8 cellular contexts compared by ENCODE assay signal in the genomic region with DNA sequence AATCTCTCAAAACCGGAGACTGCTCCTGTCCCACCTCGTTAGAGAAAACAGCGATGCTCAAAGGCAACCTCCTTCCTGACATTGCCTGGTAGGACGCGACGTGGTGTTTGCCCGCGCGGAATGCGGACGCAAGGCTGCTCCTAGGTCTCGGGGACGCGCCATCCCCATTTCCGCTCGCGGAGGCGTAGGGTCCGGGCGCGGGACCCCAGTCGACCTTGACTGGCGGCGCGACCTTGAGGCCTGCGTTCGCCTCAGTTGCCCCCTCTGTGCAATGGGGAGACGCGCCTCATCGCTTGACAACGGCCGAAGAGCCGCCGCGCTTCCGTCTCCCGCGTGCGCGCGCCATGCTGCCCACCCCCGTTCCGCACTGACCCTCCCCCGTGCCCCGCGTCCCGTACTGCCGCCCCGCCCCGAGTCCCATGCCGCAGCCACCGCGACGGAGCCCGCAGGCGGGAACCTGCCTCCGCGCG. TPM values are rescaled to one million over a fixed set of nuclear protein-coding genes. Genes with fewer than 3 reads are reported as not detected.
DNase-seq lines count a peak whose midpoint lies in the region; ATAC-seq, FAIRE-seq and TF ChIP-seq lines count a peak whose summit lies in the region.

No MANE protein-coding gene starts in this region.

- H3K9ac ChIP-seq in keratinocyte (ENCODE audit: control insufficient read depth, extremely low read depth, insufficient read depth, low read length) = peak overlapping the region; percentile 100

- peak; percentile 37 for ATAC-seq in GM18511 (IDR thresholded peaks at IDR 0.05; ENCODE audit: unreplicated experiment)
- ATAC-seq in HG03095 (IDR thresholded peaks at IDR 0.05; ENCODE audit: unreplicated experiment) = peak; percentile 19

- H3K27ac ChIP-seq in breast epithelium (peak overlapping the region; percentile 98), keratinocyte (ENCODE audit: control insufficient read depth, insufficient read depth, low read length) (peak overlapping the region; percentile 78), stomach (peak overlapping the region; percentile 98 to 100 (median 99))

- H3K79me2 ChIP-seq in keratinocyte (ENCODE audit: control insufficient read depth, insufficient read depth, low read length) = peaks cover 36% of the 10 kb centered on the region

- DNase-seq in AG20443 (ENCODE audit: low spot score) (peak; percentile 57), NCI-H774 (lab: John Stamatoyannopoulos, UW) (peak; percentile 83), breast epithelium (ENCODE audit: low spot score in 2 of 2) (peak; percentile 49 to 57), keratinocyte (ENCODE audit: low read depth, low spot score) (no peak), stomach (no peak), activated gamma-delta T cell treated with Interleukin-2 at 50 U/mL for 16 hours (no peak)

- H3K27me3 ChIP-seq in breast epithelium (no peaks in the 10 kb centered on the region), keratinocyte (ENCODE audit: control insufficient read depth, extremely low read depth, insufficient read depth, low read length) (no peaks in the 10 kb centered on the region), stomach (no peaks in the 10 kb centered on the region)

- peaks cover 3 to 8% of the 10 kb centered on the region in 2 donors for H3K4me1 ChIP-seq in breast epithelium
- H3K4me1 ChIP-seq in keratinocyte (ENCODE audit: control insufficient read depth, extremely low read depth, insufficient read depth, low read length) = peaks cover 18% of the 10 kb centered on the region
- peaks cover 21 to 53% (median 31%) of the 10 kb centered on the region in 4 donors for H3K4me1 ChIP-seq in stomach

- TF ChIP-seq POLR2A in breast epithelium (IDR thresholded peaks at IDR 0.05) (no peak), stomach (IDR thresholded peaks at IDR 0.05) (no peak)

- no peak for TF ChIP-seq EP300 in stomach (IDR thresholded peaks at IDR 0.05)

- H3K4me2 ChIP-seq in keratinocyte (ENCODE audit: control insufficient read depth, extremely low read depth, insufficient read depth, low read depth, low read length) = peak overlapping the region; percentile 79

- H3K9me3 ChIP-seq in breast epithelium = no peaks in the 10 kb centered on the region
- no peaks in the 10 kb centered on the region for H3K9me3 ChIP-seq in keratinocyte (ENCODE audit: control insufficient read depth, low read depth, low read length)
- H3K9me3 ChIP-seq in stomach = no peaks in the 10 kb centered on the region

- intact Hi-C loops in breast epithelium (cut with DNase I; ENCODE audit: low total_unique reads) (no loop called here), stomach (cut with DNase I; ENCODE audit: low total_unique reads) (no loop called here)

- dilution Hi-C loops in keratinocyte (cut with MboI; ENCODE audit: extremely low pct_ligation_motif_present, low sequenced_read_pairs) = no loop called here

- no peaks in the 10 kb centered on the region for H3K9me1 ChIP-seq in keratinocyte (ENCODE audit: control insufficient read depth, extremely low read depth, insufficient read depth, low read length)

- H2AFZ ChIP-seq in keratinocyte (ENCODE audit: control insufficient read depth, low read length) = peak overlapping the region; percentile 89

- peaks cover 26% of the 10 kb centered on the region for H4K20me1 ChIP-seq in keratinocyte (ENCODE audit: control insufficient read depth, extremely low read depth, insufficient read depth, low read length)

- H3K36me3 ChIP-seq in breast epithelium (no peaks in the 10 kb centered on the region), keratinocyte (ENCODE audit: control insufficient read depth in 2 of 2, extremely low read depth in 1 of 2, insufficient read depth in 2 of 2, low read length in 2 of 2) (peaks cover 8 to 26% of the 10 kb centered on the region in 2 experiments), stomach (peaks cover 20 to 26% (median 24%) of the 10 kb centered on the region in 4 donors)

- FAIRE-seq in keratinocyte (lab: Jason Lieb, UNC) = no peak

- 0 to 1% (median 1%) methylated on average over 17 to 59 of the region's 59 CpGs for WGBS in stomach, 5 donors

- TF ChIP-seq CTCF in breast epithelium (IDR thresholded peaks at IDR 0.05) = no peak
- no peak for TF ChIP-seq CTCF in keratinocyte (optimal IDR thresholded peaks at IDR 0.05 in 1 of 3, IDR thresholded peaks at IDR 0.05 in 1 of 3, conservative IDR thresholded peaks at IDR 0.05 in 1 of 3; ENCODE audit: extremely low read depth in 1 of 3, insufficient read depth in 2 of 3, low read length in 3 of 3)
- TF ChIP-seq CTCF in stomach (IDR thresholded peaks at IDR 0.05) = no peak

- peak overlapping the region; percentile 57 to 83 (median 66) for H3K4me3 ChIP-seq in breast epithelium
- H3K4me3 ChIP-seq in keratinocyte (ENCODE audit: control insufficient read depth in 2 of 3, extremely low read depth in 1 of 3, insufficient read depth in 2 of 3, low read depth in 1 of 3, low read length in 3 of 3) = peak overlapping the region; percentile 73 to 89 (median 75)
- peak overlapping the region; percentile 72 to 85 (median 80) for H3K4me3 ChIP-seq in stomach

RNA-seq across cellular contexts. Expression of a gene that starts 0.4 kb away (rescaled TPM):
- total RNA-seq in breast epithelium (1,000 to 10,000 TPM; 1,127 to 1,313 (median 1,259) TPM), stomach (1,000 to 10,000 TPM in 1 of 5 donors, 100 to 1,000 TPM in 4; 218 to 1,275 (median 564) TPM)
- polyA plus RNA-seq in keratinocyte (5,379 to 8,856 TPM (median 6,965 TPM) in 3 replicates), stomach (1,000 to 10,000 TPM; 2,273 to 3,648 (median 2,820) TPM)
- polyA plus RNA-seq in keratinocyte (2011; ENCODE audit: low read depth) = 671 TPM
- polyA plus RNA-seq in keratinocyte (2011; cell fraction: cytosol; rRNA removed) = 6,024 and 8,186 TPM in 2 replicates
- polyA plus RNA-seq in keratinocyte (2011; cell fraction: nucleus; rRNA removed) = 3,422 and 3,586 TPM in 2 replicates
- 2,587 and 4,023 TPM in 2 replicates for polyA plus RNA-seq in keratinocyte (2012; ENCODE audit: low replicate concordance)
- 828 to 2,438 TPM (median 2,293 TPM) in 3 replicates for polyA minus RNA-seq in keratinocyte
- polyA minus RNA-seq in keratinocyte (2011; cell fraction: cytosol; rRNA and poly(A)+ RNA removed) = 1,285 TPM
- polyA minus RNA-seq in keratinocyte (2011; cell fraction: nucleus; rRNA and poly(A)+ RNA removed) = 536 and 754 TPM in 2 replicates

RNA-seq across cellular contexts. Expression of a gene that starts 47.4 kb away (rescaled TPM):
- 10 to 100 TPM; 12.5 to 30.1 (median 23.6) TPM for total RNA-seq in breast epithelium
- 3.2 to 5.4 TPM (median 4.7 TPM) in 3 replicates for polyA plus RNA-seq in keratinocyte
- 9.1 TPM for polyA plus RNA-seq in keratinocyte (2011; ENCODE audit: low read depth)
- polyA plus RNA-seq in keratinocyte (2011; cell fraction: cytosol; rRNA removed) = 2.0 and 4.4 TPM in 2 replicates
- polyA plus RNA-seq in keratinocyte (2011; cell fraction: nucleus; rRNA removed) = 30.8 and 44.3 TPM in 2 replicates
- polyA plus RNA-seq in keratinocyte (2012; ENCODE audit: low replicate concordance) = 19.4 TPM in 2 replicates
- 9.7 to 19.9 TPM (median 10.2 TPM) in 3 replicates for polyA minus RNA-seq in keratinocyte
- polyA minus RNA-seq in keratinocyte (2011; cell fraction: cytosol; rRNA and poly(A)+ RNA removed) = 12.1 TPM
- 14.4 and 17.2 TPM in 2 replicates for polyA minus RNA-seq in keratinocyte (2011; cell fraction: nucleus; rRNA and poly(A)+ RNA removed)
- total RNA-seq in stomach = 100 to 1,000 TPM in 1 of 5 donors, 10 to 100 TPM in 4; 14.5 to 108 (median 45.1) TPM
- polyA plus RNA-seq in stomach = 10 to 100 TPM; 18.0 to 32.3 (median 26.8) TPM

RNA-seq across cellular contexts. Expression of a gene that starts 51.8 kb away (rescaled TPM):
- total RNA-seq in breast epithelium (100 to 1,000 TPM; 110 to 140 (median 115) TPM), stomach (100 to 1,000 TPM in 3 of 5 donors, 10 to 100 TPM in 2; 32.4 to 194 (median 139) TPM)
- polyA plus RNA-seq in keratinocyte (62.6 to 139 TPM (median 131 TPM) in 3 replicates), stomach (100 to 1,000 TPM in 1 of 3 donors, 10 to 100 TPM in 2; 85.7 to 111 (median 98.0) TPM)
- polyA plus RNA-seq in keratinocyte (2011; ENCODE audit: low read depth) = 54.4 TPM
- polyA plus RNA-seq in keratinocyte (2011; cell fraction: cytosol; rRNA removed) = 79.9 and 107 TPM in 2 replicates
- polyA plus RNA-seq in keratinocyte (2011; cell fraction: nucleus; rRNA removed) = 30.9 and 39.7 TPM in 2 replicates
- polyA plus RNA-seq in keratinocyte (2012; ENCODE audit: low replicate concordance) = 58.6 and 129 TPM in 2 replicates
- 47.6 to 84.5 TPM (median 48.3 TPM) in 3 replicates for polyA minus RNA-seq in keratinocyte
- 26.1 TPM for polyA minus RNA-seq in keratinocyte (2011; cell fraction: cytosol; rRNA and poly(A)+ RNA removed)
- polyA minus RNA-seq in keratinocyte (2011; cell fraction: nucleus; rRNA and poly(A)+ RNA removed) = 7.8 and 23.9 TPM in 2 replicates

Comparison
In these comparisons a context has a peak if more than half of its experiments do, and no peak if none do; other contexts are left out.
1. DNase-seq: peak in AG20443 (single experiment), NCI-H774 (single experiment) and breast epithelium (2 of 2); none in keratinocyte (single experiment), stomach (single experiment) and activated gamma-delta T cell treated with Interleukin-2 at 50 U/mL for 16 hours (single experiment).
2. Peak in every context shown above with its lines, with median percentiles within 50 percentile points of each other: H3K27ac ChIP-seq and H3K4me3 ChIP-seq.